ENCODE assay signal across 16 cellular contexts in the genomic region with DNA sequence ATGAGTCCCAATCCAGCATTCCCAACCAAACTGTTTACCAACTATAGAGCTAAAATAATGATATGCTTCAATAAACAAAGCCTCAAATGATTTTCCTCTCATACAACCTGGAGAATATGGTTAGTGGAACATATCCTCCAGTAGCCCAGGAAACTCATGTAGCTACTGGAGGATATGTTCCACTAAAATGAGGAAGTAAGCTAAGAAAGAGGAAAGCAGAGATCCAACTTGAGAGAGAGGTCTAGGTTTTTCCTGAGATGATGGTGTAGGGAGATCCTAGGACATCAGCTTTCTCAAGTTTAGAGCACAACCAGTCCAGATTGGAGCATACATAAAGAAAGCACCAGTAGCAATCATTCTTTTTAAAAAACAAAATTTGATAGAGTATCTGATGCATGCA.
"Had no signal": no experiment of that assay in that cellular context is flagged by ENCODE, and none has a peak within 500 bp of the region (broad histone marks: within the 10 kb centered on the region; RNA-seq: fewer than 3 reads in every experiment).

No MANE protein-coding gene starts in this region.

- H3K4me3 ChIP-seq: ascending aorta, heart left ventricle, lung, ovary, upper lobe of left lung had no signal

- ATAC-seq: heart left ventricle; left colon; stimulated activated naive CD8-positive, alpha-beta T cell treated with anti-CD3 and anti-CD28 coated beads, Interleukin-15, amount 100 ng/mL, for 72 hours had no signal

- FAIRE-seq: bronchial epithelial cell, frontal cortex had no signal

- DNase-seq: activated CD4-positive, alpha-beta T cell treated with anti-CD3 and anti-CD28 coated beads, Interleukin-2, amount 50 U/mL, for 48 hours; activated naive CD4-positive, alpha-beta T cell treated with anti-CD3 and anti-CD28 coated beads for 36 hours; activated T-cell treated with anti-CD3 and anti-CD28 coated beads, Interleukin-2, amount 50 U/mL, for 1 hour; dermis blood vessel endothelial cell; heart left ventricle; left colon; ovary; stimulated activated CD4-positive, alpha-beta T cell treated with anti-CD3 and anti-CD28 coated beads, Interleukin-1b, Interleukin-23, amount 100 ng/mL, for 48 hours; stimulated activated naive CD8-positive, alpha-beta T cell treated with anti-CD3 and anti-CD28 coated beads, Interleukin-15, amount 100 ng/mL, for 72 hours; upper lobe of left lung had no signal

- H3K27me3 ChIP-seq: ascending aorta, heart left ventricle, ovary, upper lobe of left lung had no signal

- H3K9me3 ChIP-seq: ascending aorta, heart left ventricle, ovary, upper lobe of left lung had no signal

- H3K36me3 ChIP-seq: ascending aorta, heart left ventricle, ovary, upper lobe of left lung had no signal

- H3K27ac ChIP-seq: ascending aorta, epithelial cell of prostate, ovary, upper lobe of left lung, VCaP had no signal
